In the genomic region with DNA sequence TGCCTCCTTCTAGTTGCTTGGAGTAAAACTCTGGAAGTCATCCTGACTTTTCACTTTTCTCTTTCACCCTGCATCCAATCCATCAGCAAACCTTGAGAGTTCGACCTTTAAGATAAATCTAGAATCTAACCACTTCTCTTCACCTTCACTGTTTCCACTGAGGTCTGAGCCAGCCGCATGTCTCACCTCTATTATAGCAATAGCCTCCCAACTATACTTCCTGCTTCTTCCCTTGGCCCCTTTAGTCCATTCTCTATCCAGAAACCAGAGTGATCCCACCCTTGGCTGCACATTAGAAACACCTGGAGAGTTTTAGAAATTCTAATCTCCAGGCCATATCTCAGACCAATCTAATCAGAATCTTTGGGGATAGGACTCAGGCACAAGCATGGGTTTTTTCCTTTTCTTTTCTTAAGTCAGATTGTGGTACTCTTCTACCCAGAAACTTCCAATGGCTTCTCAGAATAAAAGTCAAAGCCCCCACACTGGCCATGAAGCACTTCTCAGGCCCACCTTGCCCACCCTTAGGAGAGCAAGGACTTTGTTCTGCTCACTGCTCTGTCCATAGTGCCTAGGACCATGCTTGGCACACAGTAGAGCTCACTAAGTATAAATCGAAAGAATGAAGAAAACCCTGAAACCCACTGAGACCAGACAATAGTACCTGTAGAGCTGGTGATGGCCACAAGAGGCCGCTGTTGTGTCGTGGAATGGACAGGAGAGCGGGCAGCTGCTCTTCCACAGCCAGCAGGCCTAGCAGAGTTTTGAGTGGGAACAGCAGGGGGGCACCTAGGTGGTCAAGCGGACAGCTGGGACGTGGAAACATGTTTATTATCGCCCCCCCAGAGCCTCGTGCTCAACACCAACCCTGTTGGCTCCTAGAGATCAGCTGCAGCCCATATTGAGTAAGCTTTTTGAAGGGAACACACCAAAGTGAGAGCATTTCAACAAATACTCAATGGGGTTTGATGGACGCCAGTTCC, we compare ENCODE assay signal across 8 cellular contexts. TPM values are rescaled to one million over a fixed set of nuclear protein-coding genes. Genes with fewer than 3 reads are reported as not detected.
DNase-seq lines count a peak whose midpoint lies in the region; ATAC-seq and TF ChIP-seq lines count a peak whose summit lies in the region.

No MANE protein-coding gene starts in this region.

- peak; percentile 6 for DNase-seq in DMS153 (lab: John Stamatoyannopoulos, UW)
- peak; percentile 31 to 72 for DNase-seq in HL-60 (ENCODE audit: low read depth in 1 of 2, low spot score in 1 of 2)
- DNase-seq in activated T-cell treated with anti-CD3 and anti-CD28 coated beads for 1 hour (ENCODE audit: low read depth): peak; percentile 83
- peak; percentile 82 for DNase-seq in natural killer cell
- peak; percentile 85 to 93 for DNase-seq in stimulated activated effector memory CD8-positive, alpha-beta T cell treated with anti-CD3 and anti-CD28 coated beads, Interleukin-12 subunit alpha, Interleukin-12 subunit beta, amount 100 ng/mL, for 72 hours (ENCODE audit: low spot score in 2 of 2)

- H2AFZ ChIP-seq in OCI-LY3 (ENCODE audit: low read depth, low read length): peak overlapping the region; percentile 47

- H3K9ac ChIP-seq in OCI-LY3 (ENCODE audit: low read length): no peak overlapping the region

- ATAC-seq in GM21381 (IDR thresholded peaks at IDR 0.05; ENCODE audit: unreplicated experiment) (peak; percentile 95), esophagus mucosa (peak; percentile 89), natural killer cell (peak; percentile 90 to 92 (median 90))
- ATAC-seq in stimulated activated effector memory CD8-positive, alpha-beta T cell treated with anti-CD3 and anti-CD28 coated beads, Interleukin-12 subunit alpha, Interleukin-12 subunit beta, amount 100 ng/mL, for 72 hours: peak; percentile 85

- TF ChIP-seq CTCF in HL-60 (IDR thresholded peaks at IDR 0.05; ENCODE audit: insufficient read depth, low read length) (peak; percentile 87), OCI-LY3 (IDR thresholded peaks at IDR 0.05; ENCODE audit: low read depth, low read length) (peak; percentile 87), natural killer cell (IDR thresholded peaks at IDR 0.05) (peak; percentile 92)

- peak overlapping the region; percentile 83 for H3K4me2 ChIP-seq in OCI-LY3 (ENCODE audit: low read length)

- no peaks in the 10 kb centered on the region for H3K9me3 ChIP-seq in OCI-LY3 (ENCODE audit: insufficient read depth, low read length)

- no peaks in the 10 kb centered on the region for H3K27me3 Mint-ChIP-seq in natural killer cell (ENCODE audit: low read depth in 2 of 2)

- H4K20me1 ChIP-seq in OCI-LY3 (ENCODE audit: insufficient read depth, low read length): no peaks in the 10 kb centered on the region

- no peaks in the 10 kb centered on the region for H3K79me2 ChIP-seq in OCI-LY3 (ENCODE audit: low read length)

- peaks cover 16 to 28% of the 10 kb centered on the region in 2 donors for H3K4me1 Mint-ChIP-seq in natural killer cell
- H3K4me1 Mint-ChIP-seq in stimulated activated effector memory CD8-positive, alpha-beta T cell treated with anti-CD3 and anti-CD28 coated beads, Interleukin-12 subunit alpha, Interleukin-12 subunit beta, amount 100 ng/mL, for 72 hours: peaks cover 38% of the 10 kb centered on the region

- H3K4me3 ChIP-seq in HL-60 (replicated peaks; ENCODE audit: insufficient read depth, low read length): no peak overlapping the region
- H3K4me3 ChIP-seq in OCI-LY3 (ENCODE audit: low read length): peak overlapping the region; percentile 46

- H3K27me3 ChIP-seq in HL-60 (ENCODE audit: insufficient read depth, poor library complexity, severe bottlenecking) (peaks cover under 1% of the 10 kb centered on the region), OCI-LY3 (ENCODE audit: low read depth, low read length) (no peaks in the 10 kb centered on the region)

- intact Hi-C loops in natural killer cell (cut with micrococcal nuclease): loop anchor here (1.0 kb wide), 2 partner anchors 108 to 333 kb away; no protein-coding TSS in a partner anchor

- no peak overlapping the region for H3K27ac ChIP-seq in HL-60 (replicated peaks)
- H3K27ac ChIP-seq in OCI-LY3 (ENCODE audit: low read length): no peak overlapping the region

- 0 out of 2 replicates have a peak, but pooled peaks cover 3% of the 10 kb centered on the region for H3K4me1 ChIP-seq in OCI-LY3 (ENCODE audit: low read length)

- no peaks in the 10 kb centered on the region for H3K36me3 Mint-ChIP-seq in natural killer cell
- peaks cover 4% of the 10 kb centered on the region for H3K36me3 Mint-ChIP-seq in stimulated activated effector memory CD8-positive, alpha-beta T cell treated with anti-CD3 and anti-CD28 coated beads, Interleukin-12 subunit alpha, Interleukin-12 subunit beta, amount 100 ng/mL, for 72 hours

- H3K9me3 Mint-ChIP-seq in natural killer cell: no peaks in the 10 kb centered on the region
- no peaks in the 10 kb centered on the region for H3K9me3 Mint-ChIP-seq in stimulated activated effector memory CD8-positive, alpha-beta T cell treated with anti-CD3 and anti-CD28 coated beads, Interleukin-12 subunit alpha, Interleukin-12 subunit beta, amount 100 ng/mL, for 72 hours

- H3K36me3 ChIP-seq in OCI-LY3 (replicated peaks; ENCODE audit: low read depth, low read length): no peaks in the 10 kb centered on the region

- H3K27ac Mint-ChIP-seq in natural killer cell: peak overlapping the region; percentile 64 to 72
- peak overlapping the region; percentile 8 for H3K27ac Mint-ChIP-seq in stimulated activated effector memory CD8-positive, alpha-beta T cell treated with anti-CD3 and anti-CD28 coated beads, Interleukin-12 subunit alpha, Interleukin-12 subunit beta, amount 100 ng/mL, for 72 hours

- H3K4me3 Mint-ChIP-seq in natural killer cell: no peak overlapping the region
- H3K4me3 Mint-ChIP-seq in stimulated activated effector memory CD8-positive, alpha-beta T cell treated with anti-CD3 and anti-CD28 coated beads, Interleukin-12 subunit alpha, Interleukin-12 subunit beta, amount 100 ng/mL, for 72 hours: peak overlapping the region; percentile 42

RNA-seq across cellular contexts. Expression of gene MFAP3, which starts 33.3 kb away (rescaled TPM):
- total RNA-seq in esophagus mucosa (19.6 TPM), natural killer cell (10 to 100 TPM; 20.4 to 24.8 (median 22.7) TPM)

RNA-seq across cellular contexts. Expression of gene FAM114A2, which starts 33.4 kb away (rescaled TPM):
- total RNA-seq in esophagus mucosa (24.4 TPM), natural killer cell (10 to 100 TPM; 29.0 to 37.8 (median 29.4) TPM)

Comparison
In these comparisons a context has a peak if more than half of its experiments do, and no peak if none do; other contexts are left out.
1. DNase-seq: peak in every context shown above with its lines; median percentile 89 in stimulated activated effector memory CD8-positive, alpha-beta T cell treated with anti-CD3 and anti-CD28 coated beads, Interleukin-12 subunit alpha, Interleukin-12 subunit beta, amount 100 ng/mL, for 72 hours; 83 in activated T-cell treated with anti-CD3 and anti-CD28 coated beads for 1 hour; 82 in natural killer cell; 52 in HL-60; 6 in DMS153.